12 cellular contexts compared by ENCODE assay signal in genomic region chr11:128704517-128704916, GRCh38. TPM values are rescaled to one million over a fixed set of nuclear protein-coding genes. Genes with fewer than 3 reads are reported as not detected.
A peak's percentile ranks its signal among the peaks of the same experiment; 100 is the strongest.
DNase-seq lines count a peak whose midpoint lies in the region; ATAC-seq, FAIRE-seq and TF ChIP-seq lines count a peak whose summit lies in the region.
"Had no signal": no experiment of that assay in that cellular context is flagged by ENCODE, and none has a peak within 500 bp of the region (broad histone marks: within the 10 kb centered on the region; RNA-seq: fewer than 3 reads in every experiment).

No MANE protein-coding gene starts in this region.

- CTCF ChIA-PET in activated CD4-positive, alpha-beta memory T cell treated with anti-CD3 and anti-CD28 coated beads for 36 hours (lab: Charles Lee), result interaction anchor here (1.2 to 1.6 kb wide), 4 partner anchors 9 to 532 kb away, joined by 3 to 7 read pairs (median 4); no protein-coding TSS in a partner anchor

- no peak overlapping the region for H3K4me3 ChIP-seq in mucosa of descending colon

- intact Hi-C loops in activated CD4-positive, alpha-beta memory T cell treated with anti-CD3 and anti-CD28 coated beads for 36 hours (cut with micrococcal nuclease), result loop anchor here (1.0 kb wide), 1 partner anchor 9 kb away; no protein-coding TSS in a partner anchor
- intact Hi-C loops in mucosa of descending colon (cut with DNase I, micrococcal nuclease), result no loop called here

- no peaks in the 10 kb centered on the region for H3K9me3 Mint-ChIP-seq in T-helper 1 cell treated with Interleukin-12 subunit alpha and Interleukin-12 subunit beta and Interleukin-4 antibody, amounts not matched to agents 30 μg/mL and 1 μg/mL, for 36 hours
- H3K9me3 Mint-ChIP-seq in activated CD4-positive, alpha-beta memory T cell treated with anti-CD3 and anti-CD28 coated beads for 36 hours, result no peaks in the 10 kb centered on the region
- no peaks in the 10 kb centered on the region for H3K9me3 Mint-ChIP-seq in naive thymus-derived CD8-positive, alpha-beta T cell
- H3K9me3 Mint-ChIP-seq: type B pancreatic cell had no signal

- H3K4me1 Mint-ChIP-seq in T-helper 1 cell treated with Interleukin-12 subunit alpha and Interleukin-12 subunit beta and Interleukin-4 antibody, amounts not matched to agents 30 μg/mL and 1 μg/mL, for 36 hours (ENCODE audit: low read depth), result peaks cover 74% of the 10 kb centered on the region
- peaks cover 89% of the 10 kb centered on the region for H3K4me1 Mint-ChIP-seq in activated CD4-positive, alpha-beta memory T cell treated with anti-CD3 and anti-CD28 coated beads for 36 hours (ENCODE audit: low read depth)
- peaks cover 68 to 100% (median 98%) of the 10 kb centered on the region in 4 donors for H3K4me1 Mint-ChIP-seq in naive thymus-derived CD8-positive, alpha-beta T cell

- no peaks in the 10 kb centered on the region for H3K4me1 ChIP-seq in mucosa of descending colon (ENCODE audit: low read depth)

- peak overlapping the region; percentile 40 for H3K4me3 Mint-ChIP-seq in T-helper 1 cell treated with Interleukin-12 subunit alpha and Interleukin-12 subunit beta and Interleukin-4 antibody, amounts not matched to agents 30 μg/mL and 1 μg/mL, for 36 hours
- H3K4me3 Mint-ChIP-seq in activated CD4-positive, alpha-beta memory T cell treated with anti-CD3 and anti-CD28 coated beads for 36 hours, result no peak overlapping the region
- H3K4me3 Mint-ChIP-seq in naive thymus-derived CD8-positive, alpha-beta T cell, result peak overlapping the region in 9 of 10 donors; percentile 48 to 76 (median 58)
- H3K4me3 Mint-ChIP-seq: type B pancreatic cell had no signal

- POLR2A ChIA-PET in activated CD4-positive, alpha-beta memory T cell treated with anti-CD3 and anti-CD28 coated beads for 36 hours (lab: Charles Lee), result interaction anchor here (1.2 to 2.2 kb wide), 2 partner anchors 9 to 18 kb away, joined by 3 to 7 read pairs; no protein-coding TSS in a partner anchor
- POLR2A ChIA-PET in naive thymus-derived CD8-positive, alpha-beta T cell (lab: Charles Lee), result interaction anchor here (0.8 to 3.8 kb wide), 10 partner anchors 8 to 31 kb away, joined by 3 to 14 read pairs (median 4); partner anchors contain the start of gene FLI1

- no peaks in the 10 kb centered on the region for H3K9me3 ChIP-seq in mucosa of descending colon

- H3K36me3 Mint-ChIP-seq in T-helper 1 cell treated with Interleukin-12 subunit alpha and Interleukin-12 subunit beta and Interleukin-4 antibody, amounts not matched to agents 30 μg/mL and 1 μg/mL, for 36 hours (ENCODE audit: low read depth), result peaks cover 65% of the 10 kb centered on the region
- peaks cover 19% of the 10 kb centered on the region for H3K36me3 Mint-ChIP-seq in activated CD4-positive, alpha-beta memory T cell treated with anti-CD3 and anti-CD28 coated beads for 36 hours
- peaks cover 7 to 71% (median 14%) of the 10 kb centered on the region in 3 donors for H3K36me3 Mint-ChIP-seq in naive thymus-derived CD8-positive, alpha-beta T cell

- H3K36me3 ChIP-seq in mucosa of descending colon (ENCODE audit: low read depth), result no peaks in the 10 kb centered on the region

- H3K27me3 Mint-ChIP-seq in T-helper 1 cell treated with Interleukin-12 subunit alpha and Interleukin-12 subunit beta and Interleukin-4 antibody, amounts not matched to agents 30 μg/mL and 1 μg/mL, for 36 hours (ENCODE audit: low read depth), result no peaks in the 10 kb centered on the region
- no peaks in the 10 kb centered on the region for H3K27me3 Mint-ChIP-seq in activated CD4-positive, alpha-beta memory T cell treated with anti-CD3 and anti-CD28 coated beads for 36 hours
- H3K27me3 Mint-ChIP-seq in naive thymus-derived CD8-positive, alpha-beta T cell, result no peaks in the 10 kb centered on the region

- no peak for TF ChIP-seq CTCF in mucosa of descending colon (IDR thresholded peaks at IDR 0.05)

- FAIRE-seq in GM19239 (lab: Jason Lieb, UNC), result peak; percentile 73
- FAIRE-seq: colon, TTC549 had no signal

- DNase-seq in T-helper 1 cell, result no peak
- no peak for DNase-seq in GM19239 (ENCODE audit: insufficient read length, low spot score)
- DNase-seq in activated CD4-positive, alpha-beta memory T cell treated with anti-CD3 and anti-CD28 coated beads for 36 hours, result no peak
- no peak for DNase-seq in naive thymus-derived CD8-positive, alpha-beta T cell
- DNase-seq in mucosa of descending colon, result no peak
- no peak for DNase-seq in activated CD4-positive, CD25-positive, alpha-beta regulatory T cell (lab: John Stamatoyannopoulos, UW)
- DNase-seq: NCI-H446 had no signal

- ATAC-seq in naive thymus-derived CD8-positive, alpha-beta T cell, result peak; percentile 46 to 54
- ATAC-seq in GM21360 (IDR thresholded peaks at IDR 0.05; ENCODE audit: unreplicated experiment) (no peak), mucosa of descending colon (no peak)

- H3K27ac Mint-ChIP-seq in T-helper 1 cell treated with Interleukin-12 subunit alpha and Interleukin-12 subunit beta and Interleukin-4 antibody, amounts not matched to agents 30 μg/mL and 1 μg/mL, for 36 hours, result peak overlapping the region; percentile 67
- H3K27ac Mint-ChIP-seq in activated CD4-positive, alpha-beta memory T cell treated with anti-CD3 and anti-CD28 coated beads for 36 hours, result peak overlapping the region; percentile 67
- peak overlapping the region; percentile 29 to 95 (median 78) for H3K27ac Mint-ChIP-seq in naive thymus-derived CD8-positive, alpha-beta T cell
- H3K27ac Mint-ChIP-seq: type B pancreatic cell had no signal

RNA-seq across cellular contexts. Expression of gene FLI1, which starts 10.6 kb away (rescaled TPM):
- total RNA-seq in activated CD4-positive, alpha-beta memory T cell treated with anti-CD3 and anti-CD28 coated beads for 36 hours, result 10 to 100 TPM; 60.3 to 63.7 TPM
- total RNA-seq in naive thymus-derived CD8-positive, alpha-beta T cell, result 10 to 100 TPM; 87.7 to 87.9 TPM
- 10 to 100 TPM; 54.9 to 64.5 (median 58.7) TPM for polyA plus RNA-seq in naive thymus-derived CD8-positive, alpha-beta T cell
- total RNA-seq in mucosa of descending colon, result 10 to 100 TPM in 2 of 3 donors, 1 to 10 TPM in 1; 5.8 to 10.9 (median 10.1) TPM

Comparison
In these comparisons a context has a peak if more than half of its experiments do, and no peak if none do; other contexts are left out.
1. ATAC-seq: peak in naive thymus-derived CD8-positive, alpha-beta T cell (2 of 2); none in GM21360 (single experiment) and mucosa of descending colon (single experiment).
2. RNA of gene FLI1, which starts 10.6 kb away (total RNA-seq): 87.7 to 87.9 TPM in naive thymus-derived CD8-positive, alpha-beta T cell and 60.3 to 63.7 TPM in activated CD4-positive, alpha-beta memory T cell treated with anti-CD3 and anti-CD28 coated beads for 36 hours; 5.8 to 10.9 TPM in mucosa of descending colon; every median in the first group is over 4 times any median in the second.
3. Peak in every context shown above with its lines, with median percentiles within 50 percentile points of each other: H3K27ac Mint-ChIP-seq.